Comparison of ENCODE assay signal across 1 cellular context in the genomic region with DNA sequence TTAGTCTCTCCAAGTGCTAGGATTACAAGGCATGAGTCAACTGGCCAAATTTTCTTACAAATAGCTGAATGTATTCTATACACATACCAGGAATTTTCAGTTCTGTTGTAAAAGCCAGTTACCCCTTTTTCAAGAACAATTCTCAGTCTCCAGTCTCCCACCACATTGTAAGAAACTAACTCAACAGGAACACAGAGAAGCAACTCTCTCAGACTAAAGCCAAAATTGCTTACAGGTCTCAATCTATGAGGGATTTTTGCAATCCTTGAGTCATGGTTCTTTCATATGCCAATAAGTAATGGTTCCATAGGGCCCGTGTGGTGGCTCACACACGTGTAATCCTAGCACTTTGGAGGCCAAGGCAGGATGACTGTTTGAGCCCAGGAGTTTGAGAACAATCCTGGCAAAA.
TF ChIP-seq lines count a peak whose summit lies in the region.

No MANE protein-coding gene starts in this region.

TF ChIP-seq in WTC11, 78 proteins besides CTCF, POLR2A, EP300 and RAD21 (continued from another document):
- TF ChIP-seq, protein P1, sequence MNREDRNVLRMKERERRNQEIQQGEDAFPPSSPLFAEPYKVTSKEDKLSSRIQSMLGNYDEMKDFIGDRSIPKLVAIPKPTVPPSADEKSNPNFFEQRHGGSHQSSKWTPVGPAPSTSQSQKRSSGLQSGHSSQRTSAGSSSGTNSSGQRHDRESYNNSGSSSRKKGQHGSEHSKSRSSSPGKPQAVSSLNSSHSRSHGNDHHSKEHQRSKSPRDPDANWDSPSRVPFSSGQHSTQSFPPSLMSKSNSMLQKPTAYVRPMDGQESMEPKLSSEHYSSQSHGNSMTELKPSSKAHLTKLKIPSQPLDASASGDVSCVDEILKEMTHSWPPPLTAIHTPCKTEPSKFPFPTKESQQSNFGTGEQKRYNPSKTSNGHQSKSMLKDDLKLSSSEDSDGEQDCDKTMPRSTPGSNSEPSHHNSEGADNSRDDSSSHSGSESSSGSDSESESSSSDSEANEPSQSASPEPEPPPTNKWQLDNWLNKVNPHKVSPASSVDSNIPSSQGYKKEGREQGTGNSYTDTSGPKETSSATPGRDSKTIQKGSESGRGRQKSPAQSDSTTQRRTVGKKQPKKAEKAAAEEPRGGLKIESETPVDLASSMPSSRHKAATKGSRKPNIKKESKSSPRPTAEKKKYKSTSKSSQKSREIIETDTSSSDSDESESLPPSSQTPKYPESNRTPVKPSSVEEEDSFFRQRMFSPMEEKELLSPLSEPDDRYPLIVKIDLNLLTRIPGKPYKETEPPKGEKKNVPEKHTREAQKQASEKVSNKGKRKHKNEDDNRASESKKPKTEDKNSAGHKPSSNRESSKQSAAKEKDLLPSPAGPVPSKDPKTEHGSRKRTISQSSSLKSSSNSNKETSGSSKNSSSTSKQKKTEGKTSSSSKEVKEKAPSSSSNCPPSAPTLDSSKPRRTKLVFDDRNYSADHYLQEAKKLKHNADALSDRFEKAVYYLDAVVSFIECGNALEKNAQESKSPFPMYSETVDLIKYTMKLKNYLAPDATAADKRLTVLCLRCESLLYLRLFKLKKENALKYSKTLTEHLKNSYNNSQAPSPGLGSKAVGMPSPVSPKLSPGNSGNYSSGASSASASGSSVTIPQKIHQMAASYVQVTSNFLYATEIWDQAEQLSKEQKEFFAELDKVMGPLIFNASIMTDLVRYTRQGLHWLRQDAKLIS (CRISPR knock-in tag; IDR thresholded peaks at IDR 0.05; ENCODE audit: borderline replicate concordance) = no peak
- TF ChIP-seq, protein P2, sequence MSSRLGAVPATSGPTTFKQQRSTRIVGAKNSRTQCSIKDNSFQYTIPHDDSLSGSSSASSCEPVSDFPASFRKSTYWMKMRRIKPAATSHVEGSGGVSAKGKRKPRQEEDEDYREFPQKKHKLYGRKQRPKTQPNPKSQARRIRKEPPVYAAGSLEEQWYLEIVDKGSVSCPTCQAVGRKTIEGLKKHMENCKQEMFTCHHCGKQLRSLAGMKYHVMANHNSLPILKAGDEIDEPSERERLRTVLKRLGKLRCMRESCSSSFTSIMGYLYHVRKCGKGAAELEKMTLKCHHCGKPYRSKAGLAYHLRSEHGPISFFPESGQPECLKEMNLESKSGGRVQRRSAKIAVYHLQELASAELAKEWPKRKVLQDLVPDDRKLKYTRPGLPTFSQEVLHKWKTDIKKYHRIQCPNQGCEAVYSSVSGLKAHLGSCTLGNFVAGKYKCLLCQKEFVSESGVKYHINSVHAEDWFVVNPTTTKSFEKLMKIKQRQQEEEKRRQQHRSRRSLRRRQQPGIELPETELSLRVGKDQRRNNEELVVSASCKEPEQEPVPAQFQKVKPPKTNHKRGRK (CRISPR knock-in tag; IDR thresholded peaks at IDR 0.05; ENCODE audit: borderline replicate concordance) = no peak
- no peak for TF ChIP-seq ZNF416 (CRISPR knock-in tag; IDR thresholded peaks at IDR 0.05)
